ENCODE assay signal across 12 cellular contexts in the genomic region with DNA sequence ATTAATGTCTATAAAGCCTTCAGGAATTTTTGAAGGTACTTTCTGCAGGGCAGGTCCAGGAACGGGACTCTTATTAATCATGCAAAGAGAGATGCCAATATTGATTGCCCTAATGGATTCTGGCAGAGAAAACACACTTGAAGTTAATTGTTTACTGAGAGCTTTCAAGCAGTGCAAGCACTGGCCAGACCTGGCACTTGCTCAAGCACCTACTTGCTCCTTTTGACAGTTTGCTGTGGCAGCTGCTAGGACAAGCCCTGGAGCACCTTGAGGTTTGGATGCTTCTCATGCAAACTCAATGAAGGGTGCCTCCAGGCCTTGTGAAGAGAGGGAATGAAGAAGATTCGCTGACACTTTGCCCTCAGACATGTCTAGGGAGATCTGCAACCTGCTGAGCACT.
DNase-seq lines count a peak whose midpoint lies in the region; ATAC-seq lines count a peak whose summit lies in the region.
"Had no signal": no experiment of that assay in that cellular context is flagged by ENCODE, and none has a peak within 500 bp of the region (broad histone marks: within the 10 kb centered on the region; RNA-seq: fewer than 3 reads in every experiment).

No MANE protein-coding gene starts in this region.

- H3K4me1 Mint-ChIP-seq in stimulated activated memory B cell treated with anti-CD40 and anti-IgM and Interleukin-4, amounts not matched to agents 10 μg/mL and 1 μg/mL and 100 μg/mL, for 72 hours = peaks cover 76% of the 10 kb centered on the region

- H3K9me3 Mint-ChIP-seq in stimulated activated memory B cell treated with anti-CD40 and anti-IgM and Interleukin-4, amounts not matched to agents 10 μg/mL and 1 μg/mL and 100 μg/mL, for 72 hours = no peaks in the 10 kb centered on the region

- peak; percentile 40 for DNase-seq in DMS53 (lab: John Stamatoyannopoulos, UW)
- no peak for DNase-seq in DMS53 treated with DMSO at 0.1 percent for 48 hours (lab: John Stamatoyannopoulos, UW; ENCODE audit: unreplicated experiment)
- peak; percentile 36 for DNase-seq in NCI-H2029 treated with DMSO at 0.1 percent for 48 hours (lab: John Stamatoyannopoulos, UW)
- DNase-seq in cerebellar cortex (ENCODE audit: low spot score) = peak; percentile 8
- DNase-seq in stimulated activated CD4-positive, alpha-beta T cell treated with anti-CD3 and anti-CD28 coated beads, Interleukin-2, amount 100 ng/mL, for 24 hours = no peak
- no peak for DNase-seq in activated CD8-positive, alpha-beta memory T cell treated with anti-CD3 and anti-CD28 coated beads for 24 hours
- DNase-seq: activated naive CD4-positive, alpha-beta T cell treated with Interleukin-2 at 50 U/mL for 16 hours; hippocampal formation; KG1; spleen had no signal

- no peaks in the 10 kb centered on the region for H3K27me3 Mint-ChIP-seq in stimulated activated memory B cell treated with anti-CD40 and anti-IgM and Interleukin-4, amounts not matched to agents 10 μg/mL and 1 μg/mL and 100 μg/mL, for 72 hours

- H3K4me3 Mint-ChIP-seq in stimulated activated memory B cell treated with anti-CD40 and anti-IgM and Interleukin-4, amounts not matched to agents 10 μg/mL and 1 μg/mL and 100 μg/mL, for 72 hours = no peak overlapping the region

- no peak for ATAC-seq in stimulated activated memory B cell treated with anti-CD40 and anti-IgM and Interleukin-4, amounts not matched to agents 10 μg/mL and 1 μg/mL and 100 μg/mL, for 72 hours
- no peak for ATAC-seq in GM21737 (IDR thresholded peaks at IDR 0.05; ENCODE audit: unreplicated experiment)

- peak overlapping the region; percentile 41 for H3K27ac Mint-ChIP-seq in stimulated activated memory B cell treated with anti-CD40 and anti-IgM and Interleukin-4, amounts not matched to agents 10 μg/mL and 1 μg/mL and 100 μg/mL, for 72 hours

- H3K36me3 Mint-ChIP-seq in stimulated activated memory B cell treated with anti-CD40 and anti-IgM and Interleukin-4, amounts not matched to agents 10 μg/mL and 1 μg/mL and 100 μg/mL, for 72 hours = no peaks in the 10 kb centered on the region

Comparison
In these comparisons a context has a peak if more than half of its experiments do, and no peak if none do; other contexts are left out.
1. DNase-seq: peak in DMS53 (single experiment), NCI-H2029 treated with DMSO at 0.1 percent for 48 hours (single experiment) and cerebellar cortex (single experiment); none in DMS53 treated with DMSO at 0.1 percent for 48 hours (single experiment), stimulated activated CD4-positive, alpha-beta T cell treated with anti-CD3 and anti-CD28 coated beads, Interleukin-2, amount 100 ng/mL, for 24 hours (0 of 2) and activated CD8-positive, alpha-beta memory T cell treated with anti-CD3 and anti-CD28 coated beads for 24 hours (single experiment).